In the genomic region with DNA sequence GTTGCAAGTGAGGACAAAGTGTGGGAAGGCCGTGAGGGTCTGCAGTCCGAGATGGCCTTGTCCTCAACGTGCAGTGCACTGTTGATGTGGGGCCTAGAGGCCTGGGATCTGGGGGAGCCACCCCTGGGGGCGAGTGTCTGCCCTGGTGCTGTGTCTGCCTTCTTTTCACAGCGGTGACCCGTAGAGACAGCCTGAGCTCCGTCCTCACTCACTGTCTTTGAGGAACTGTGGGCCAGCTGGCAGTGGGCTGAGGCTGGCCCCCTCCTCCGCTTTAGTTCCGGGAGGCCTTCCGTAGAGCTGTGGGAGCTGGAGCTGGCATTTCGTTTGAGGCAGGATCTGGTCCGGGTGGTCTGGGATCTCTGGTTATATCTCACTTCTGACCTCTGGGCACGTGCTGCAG, we compare ENCODE assay signal across 6 cellular contexts.
DNase-seq lines count a peak whose midpoint lies in the region; TF ChIP-seq lines count a peak whose summit lies in the region.
"Not testable (repeated sequence)": the region's sequence is repeated elsewhere in the genome, so short reads cannot be mapped to it uniquely, and the experiment has no call there.

No MANE protein-coding gene starts in this region.

- WGBS in endodermal cell (ENCODE audit: insufficient coverage in 1 of 2, insufficient read length in 1 of 2), 2 experiments = 92 to 95% methylated on average over 9 to 13 of the region's 13 CpGs

- DNase-seq in HT1080 (ENCODE audit: low read depth) = peak; percentile 21
- peak; percentile 29 for DNase-seq in SK-N-DZ (ENCODE audit: low spot score)
- DNase-seq in endodermal cell = not testable (repeated sequence)
- DNase-seq in islet precursor cell = peak; percentile 56
- peak; percentile 98 for DNase-seq in mesenteric fat pad (ENCODE audit: low spot score)
- peak; percentile 20 for DNase-seq in retina

- not testable (repeated sequence) for H3K4me3 ChIP-seq in endodermal cell (ENCODE audit: low read length)

- peaks cover 11% of the 10 kb centered on the region for H3K9me3 Mint-ChIP-seq in endodermal cell

- TF ChIP-seq CTCF in endodermal cell (conservative IDR thresholded peaks at IDR 0.05) = not testable (repeated sequence)

- not testable (repeated sequence) for H3K36me3 ChIP-seq in endodermal cell (ENCODE audit: control insufficient read depth, insufficient read depth, low read length)

- not testable (repeated sequence) for H3K27me3 Mint-ChIP-seq in endodermal cell (ENCODE audit: insufficient read depth)

- H3K27me3 ChIP-seq in endodermal cell (ENCODE audit: control insufficient read depth, insufficient read depth, low read length, poor library complexity, severe bottlenecking) = not testable (repeated sequence)

- H3K9me3 ChIP-seq in endodermal cell (ENCODE audit: control insufficient read depth, low read length) = not testable (repeated sequence)

- H3K36me3 Mint-ChIP-seq in endodermal cell (ENCODE audit: low read depth) = peaks cover 19% of the 10 kb centered on the region

- H3K4me3 Mint-ChIP-seq in endodermal cell = not testable (repeated sequence)

- H3K27ac Mint-ChIP-seq in endodermal cell = peak overlapping the region; percentile 62

- not testable (repeated sequence) for H3K4me1 ChIP-seq in endodermal cell (ENCODE audit: control insufficient read depth, insufficient read depth, low read length)

- not testable (repeated sequence) for H3K9ac ChIP-seq in endodermal cell (ENCODE audit: extremely low read depth, low read length, poor library complexity, severe bottlenecking)

- H3K27ac ChIP-seq in endodermal cell (ENCODE audit: low read depth, low read length) = peak overlapping the region; percentile 73

- not testable (repeated sequence) for H3K4me1 Mint-ChIP-seq in endodermal cell
